Comparison of ENCODE assay signal across 21 cellular contexts in the genomic region with DNA sequence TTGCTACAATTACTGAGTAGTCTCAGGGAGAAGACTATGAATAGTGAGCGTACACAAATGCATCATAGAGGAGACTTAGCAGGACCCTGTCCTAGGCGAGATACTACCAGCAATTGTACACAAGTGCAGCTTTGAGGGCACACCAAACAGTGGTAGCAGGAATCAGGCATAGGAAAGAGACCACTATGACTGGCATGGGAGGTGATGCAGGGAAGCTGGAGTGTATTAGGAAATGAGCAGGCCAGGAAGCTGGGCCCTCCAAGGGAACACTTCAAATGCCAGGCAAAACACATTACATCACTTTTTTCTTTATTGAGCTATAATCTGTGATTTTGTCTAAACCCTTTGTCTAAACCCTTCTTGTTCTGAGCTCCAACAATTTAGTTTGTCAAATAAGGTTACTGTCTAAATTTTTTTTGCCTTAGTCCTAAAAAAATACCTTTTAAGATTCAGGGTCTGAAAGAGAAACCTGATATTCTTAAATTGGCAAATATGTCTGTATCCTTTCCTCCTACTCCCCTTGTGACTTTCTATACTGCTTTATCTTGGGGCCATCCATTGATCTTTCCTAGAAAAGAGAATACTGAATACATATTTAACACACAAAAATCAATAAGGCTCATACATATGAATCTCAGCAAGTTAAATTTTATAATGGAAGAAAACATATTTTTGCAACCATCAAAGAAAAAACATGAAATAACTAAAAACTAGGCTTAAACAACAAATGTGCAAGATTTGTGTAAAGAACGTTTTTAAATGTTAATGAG.
A peak's percentile ranks its signal among the peaks of the same experiment; 100 is the strongest.
DNase-seq lines count a peak whose midpoint lies in the region; ATAC-seq, FAIRE-seq and TF ChIP-seq lines count a peak whose summit lies in the region.
"Had no signal": no experiment of that assay in that cellular context is flagged by ENCODE, and none has a peak within 500 bp of the region (broad histone marks: within the 10 kb centered on the region; RNA-seq: fewer than 3 reads in every experiment).

No MANE protein-coding gene starts in this region.

- H4K20me1 ChIP-seq in BLaER1 (no peaks in the 10 kb centered on the region), GM23338 (replicated peaks; ENCODE audit: insufficient read depth) (no peaks in the 10 kb centered on the region)

- peak; percentile 19 for FAIRE-seq in kidney (lab: Jason Lieb, UNC)
- FAIRE-seq: A549 had no signal

- DNase-seq in GM23338 (ENCODE audit: low spot score) (no peak), kidney (no peak)
- DNase-seq in activated naive CD4-positive, alpha-beta T cell treated with anti-CD3 and anti-CD28 coated beads for 36 hours = no peak
- DNase-seq: Calu3; CD4-positive, CD25-positive, alpha-beta regulatory T cell; DND-41; GF-D8; NCI-H1417 treated with DMSO at 0.1 percent for 48 hours; NCI-H2081; NCI-H526; NK-92 treated with Interleukin-12 subunit alpha and Interleukin-12 subunit beta, amount 100 ng/mL, for 24 hours; OCI-M1; RPMI8226 had no signal

- H3K36me3 Mint-ChIP-seq in GM23338 (ENCODE audit: low read depth) = no peaks in the 10 kb centered on the region
- no peaks in the 10 kb centered on the region for H3K36me3 Mint-ChIP-seq in brain
- H3K36me3 Mint-ChIP-seq in activated naive CD4-positive, alpha-beta T cell treated with anti-CD3 and anti-CD28 coated beads for 36 hours (ENCODE audit: low read depth) = no peaks in the 10 kb centered on the region
- H3K36me3 Mint-ChIP-seq: CD4-positive, CD25-positive, alpha-beta regulatory T cell; IgD-negative memory B cell had no signal

- H3K4me1 Mint-ChIP-seq in GM23338 (peaks cover 45% of the 10 kb centered on the region), brain (peaks cover 43% of the 10 kb centered on the region)
- no peaks in the 10 kb centered on the region for H3K4me1 Mint-ChIP-seq in activated naive CD4-positive, alpha-beta T cell treated with anti-CD3 and anti-CD28 coated beads for 36 hours (ENCODE audit: low read depth)
- H3K4me1 Mint-ChIP-seq: CD4-positive, CD25-positive, alpha-beta regulatory T cell had no signal

- H3K27me3 ChIP-seq in BLaER1 (no peaks in the 10 kb centered on the region), GM23338 (ENCODE audit: insufficient read depth) (no peaks in the 10 kb centered on the region)

- peaks cover 4% of the 10 kb centered on the region; the same call in 1 of the 2 replicates for H3K9me2 ChIP-seq in GM23338 (ENCODE audit: insufficient read depth)

- CTCF ChIA-PET in activated naive CD4-positive, alpha-beta T cell treated with anti-CD3 and anti-CD28 coated beads for 36 hours (lab: Charles Lee) = no interaction called here

- H3K4me2 ChIP-seq in BLaER1 = peak overlapping the region; percentile 75
- H3K4me2 ChIP-seq in GM23338 = peak overlapping the region; percentile 53
- H3K4me2 ChIP-seq: A549 had no signal

- no peak overlapping the region for H2AFZ ChIP-seq in GM23338

- intact Hi-C loops in kidney (cut with DNase I) = no loop called here
- intact Hi-C loops in activated naive CD4-positive, alpha-beta T cell treated with anti-CD3 and anti-CD28 coated beads for 36 hours (cut with micrococcal nuclease) = no loop called here

- H3K9ac ChIP-seq in BLaER1 (no peak overlapping the region), kidney (ENCODE audit: low read length in 2 of 2) (no peak overlapping the region)

- H3K4me3 Mint-ChIP-seq in GM23338 (no peak overlapping the region), brain (peak overlapping the region in 1 of 5 experiments; percentile 31)
- H3K4me3 Mint-ChIP-seq in activated naive CD4-positive, alpha-beta T cell treated with anti-CD3 and anti-CD28 coated beads for 36 hours = no peak overlapping the region
- H3K4me3 Mint-ChIP-seq: CD4-positive, CD25-positive, alpha-beta regulatory T cell; H9; IgD-negative memory B cell had no signal

- H3K36me3 ChIP-seq in BLaER1 = no peaks in the 10 kb centered on the region
- no peaks in the 10 kb centered on the region for H3K36me3 ChIP-seq in GM23338 (ENCODE audit: insufficient read depth)
- no peaks in the 10 kb centered on the region for H3K36me3 ChIP-seq in kidney (ENCODE audit: control insufficient read depth in 1 of 2, insufficient read depth in 2 of 2, low read length in 2 of 2)

- H3K27ac ChIP-seq in BLaER1 (peak overlapping the region; percentile 81), GM23338 (ENCODE audit: low read depth) (0 out of 2 replicates have a peak overlapping the region, but pooled peaks have one; percentile 5), kidney (ENCODE audit: low read depth in 2 of 2, low read length in 2 of 2) (no peak overlapping the region)
- H3K27ac ChIP-seq: A549 had no signal

- no peak overlapping the region for H3K27ac Mint-ChIP-seq in GM23338
- H3K27ac Mint-ChIP-seq in brain = peak overlapping the region in 3 of 5 experiments; percentile 72 to 89 (median 87)
- H3K27ac Mint-ChIP-seq in activated naive CD4-positive, alpha-beta T cell treated with anti-CD3 and anti-CD28 coated beads for 36 hours = no peak overlapping the region
- H3K27ac Mint-ChIP-seq: CD4-positive, CD25-positive, alpha-beta regulatory T cell; IgD-negative memory B cell had no signal

- H3K4me1 ChIP-seq in BLaER1 (peaks cover 46% of the 10 kb centered on the region), GM23338 (ENCODE audit: insufficient read depth) (peaks cover 30% of the 10 kb centered on the region), kidney (ENCODE audit: control insufficient read depth in 1 of 2, insufficient read depth in 1 of 2, low read depth in 1 of 2, low read length in 2 of 2) (no peaks in the 10 kb centered on the region)
- H3K4me1 ChIP-seq: A549 had no signal

- ATAC-seq in GM23338 = no peak
- no peak for ATAC-seq in GM18861 (IDR thresholded peaks at IDR 0.05; ENCODE audit: unreplicated experiment)
- no peak for ATAC-seq in GM18868 (IDR thresholded peaks at IDR 0.05; ENCODE audit: unreplicated experiment)
- no peak for ATAC-seq in GM21390 (IDR thresholded peaks at IDR 0.05; ENCODE audit: unreplicated experiment)
- ATAC-seq: A549 had no signal

- H3K27me3 Mint-ChIP-seq in GM23338 (ENCODE audit: insufficient read depth, low read depth, poor library complexity) (peaks cover 2% of the 10 kb centered on the region), brain (peaks cover 5% of the 10 kb centered on the region)
- H3K27me3 Mint-ChIP-seq in activated naive CD4-positive, alpha-beta T cell treated with anti-CD3 and anti-CD28 coated beads for 36 hours (ENCODE audit: low read depth) = no peaks in the 10 kb centered on the region
- H3K27me3 Mint-ChIP-seq: CD4-positive, CD25-positive, alpha-beta regulatory T cell had no signal

- H3K9me3 Mint-ChIP-seq in GM23338 (no peaks in the 10 kb centered on the region), brain (peaks cover 0 to 4% (median 1%) of the 10 kb centered on the region in 5 experiments)
- no peaks in the 10 kb centered on the region for H3K9me3 Mint-ChIP-seq in activated naive CD4-positive, alpha-beta T cell treated with anti-CD3 and anti-CD28 coated beads for 36 hours
- H3K9me3 Mint-ChIP-seq: H9, IgD-negative memory B cell had no signal

- H3K4me3 ChIP-seq in BLaER1 (no peak overlapping the region), GM23338 (no peak overlapping the region), kidney (ENCODE audit: low read length in 2 of 2) (no peak overlapping the region)
- H3K4me3 ChIP-seq: A549 had no signal

- H3K79me2 ChIP-seq in GM23338 (replicated peaks; ENCODE audit: insufficient read depth) = no peaks in the 10 kb centered on the region

- H3K9me3 ChIP-seq in BLaER1 = no peaks in the 10 kb centered on the region
- H3K9me3 ChIP-seq in kidney (ENCODE audit: control insufficient read depth in 1 of 2, low read length in 2 of 2) = no peaks in the 10 kb centered on the region
- H3K9me3 ChIP-seq: A549 had no signal

- TF ChIP-seq CTCF in GM23338 (conservative IDR thresholded peaks at IDR 0.05; ENCODE audit: low read depth in 2 of 2) = no peak
- TF ChIP-seq CTCF in brain (conservative IDR thresholded peaks at IDR 0.05) = no peak
- TF ChIP-seq CTCF in kidney (IDR thresholded peaks at IDR 0.05; ENCODE audit: borderline replicate concordance, extremely low read depth, insufficient read depth) = no peak

- H3F3A ChIP-seq in GM23338 (replicated peaks; ENCODE audit: low read depth) = no peaks in the 10 kb centered on the region

TF ChIP-seq in GM23338, 12 proteins besides CTCF, POLR2A, EP300 and RAD21 (continues in another document):
- TF ChIP-seq POLR2AphosphoS5 (IDR thresholded peaks at IDR 0.05; ENCODE audit: low read depth) (no peak), JUNB (IDR thresholded peaks at IDR 0.05; ENCODE audit: unreplicated experiment) (no peak), STAT1 (IDR thresholded peaks at IDR 0.05; ENCODE audit: unreplicated experiment) (no peak), ZNF114 (CRISPR knock-in tag; IDR thresholded peaks at IDR 0.05) (no peak)
- TF ChIP-seq, protein P1, sequence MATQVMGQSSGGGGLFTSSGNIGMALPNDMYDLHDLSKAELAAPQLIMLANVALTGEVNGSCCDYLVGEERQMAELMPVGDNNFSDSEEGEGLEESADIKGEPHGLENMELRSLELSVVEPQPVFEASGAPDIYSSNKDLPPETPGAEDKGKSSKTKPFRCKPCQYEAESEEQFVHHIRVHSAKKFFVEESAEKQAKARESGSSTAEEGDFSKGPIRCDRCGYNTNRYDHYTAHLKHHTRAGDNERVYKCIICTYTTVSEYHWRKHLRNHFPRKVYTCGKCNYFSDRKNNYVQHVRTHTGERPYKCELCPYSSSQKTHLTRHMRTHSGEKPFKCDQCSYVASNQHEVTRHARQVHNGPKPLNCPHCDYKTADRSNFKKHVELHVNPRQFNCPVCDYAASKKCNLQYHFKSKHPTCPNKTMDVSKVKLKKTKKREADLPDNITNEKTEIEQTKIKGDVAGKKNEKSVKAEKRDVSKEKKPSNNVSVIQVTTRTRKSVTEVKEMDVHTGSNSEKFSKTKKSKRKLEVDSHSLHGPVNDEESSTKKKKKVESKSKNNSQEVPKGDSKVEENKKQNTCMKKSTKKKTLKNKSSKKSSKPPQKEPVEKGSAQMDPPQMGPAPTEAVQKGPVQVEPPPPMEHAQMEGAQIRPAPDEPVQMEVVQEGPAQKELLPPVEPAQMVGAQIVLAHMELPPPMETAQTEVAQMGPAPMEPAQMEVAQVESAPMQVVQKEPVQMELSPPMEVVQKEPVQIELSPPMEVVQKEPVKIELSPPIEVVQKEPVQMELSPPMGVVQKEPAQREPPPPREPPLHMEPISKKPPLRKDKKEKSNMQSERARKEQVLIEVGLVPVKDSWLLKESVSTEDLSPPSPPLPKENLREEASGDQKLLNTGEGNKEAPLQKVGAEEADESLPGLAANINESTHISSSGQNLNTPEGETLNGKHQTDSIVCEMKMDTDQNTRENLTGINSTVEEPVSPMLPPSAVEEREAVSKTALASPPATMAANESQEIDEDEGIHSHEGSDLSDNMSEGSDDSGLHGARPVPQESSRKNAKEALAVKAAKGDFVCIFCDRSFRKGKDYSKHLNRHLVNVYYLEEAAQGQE (IDR thresholded peaks at IDR 0.05; ENCODE audit: unreplicated experiment) = no peak

Comparison
In these comparisons a context has a peak if more than half of its experiments do, and no peak if none do; other contexts are left out.
1. H3K27ac ChIP-seq: peak in BLaER1 (single experiment) and GM23338 (single experiment); none in kidney (0 of 2).
2. H3K27ac Mint-ChIP-seq: peak in brain (3 of 5); none in GM23338 (single experiment) and activated naive CD4-positive, alpha-beta T cell treated with anti-CD3 and anti-CD28 coated beads for 36 hours (single experiment).